Comparison of ENCODE assay signal across 1 cellular context in genomic region chr5:138488481-138488945, GRCh38.
TF ChIP-seq lines count a peak whose summit lies in the region.

No MANE protein-coding gene starts in this region.

TF ChIP-seq in HepG2, 621 proteins besides CTCF, POLR2A, EP300 and RAD21:
- TF ChIP-seq, protein P1, sequence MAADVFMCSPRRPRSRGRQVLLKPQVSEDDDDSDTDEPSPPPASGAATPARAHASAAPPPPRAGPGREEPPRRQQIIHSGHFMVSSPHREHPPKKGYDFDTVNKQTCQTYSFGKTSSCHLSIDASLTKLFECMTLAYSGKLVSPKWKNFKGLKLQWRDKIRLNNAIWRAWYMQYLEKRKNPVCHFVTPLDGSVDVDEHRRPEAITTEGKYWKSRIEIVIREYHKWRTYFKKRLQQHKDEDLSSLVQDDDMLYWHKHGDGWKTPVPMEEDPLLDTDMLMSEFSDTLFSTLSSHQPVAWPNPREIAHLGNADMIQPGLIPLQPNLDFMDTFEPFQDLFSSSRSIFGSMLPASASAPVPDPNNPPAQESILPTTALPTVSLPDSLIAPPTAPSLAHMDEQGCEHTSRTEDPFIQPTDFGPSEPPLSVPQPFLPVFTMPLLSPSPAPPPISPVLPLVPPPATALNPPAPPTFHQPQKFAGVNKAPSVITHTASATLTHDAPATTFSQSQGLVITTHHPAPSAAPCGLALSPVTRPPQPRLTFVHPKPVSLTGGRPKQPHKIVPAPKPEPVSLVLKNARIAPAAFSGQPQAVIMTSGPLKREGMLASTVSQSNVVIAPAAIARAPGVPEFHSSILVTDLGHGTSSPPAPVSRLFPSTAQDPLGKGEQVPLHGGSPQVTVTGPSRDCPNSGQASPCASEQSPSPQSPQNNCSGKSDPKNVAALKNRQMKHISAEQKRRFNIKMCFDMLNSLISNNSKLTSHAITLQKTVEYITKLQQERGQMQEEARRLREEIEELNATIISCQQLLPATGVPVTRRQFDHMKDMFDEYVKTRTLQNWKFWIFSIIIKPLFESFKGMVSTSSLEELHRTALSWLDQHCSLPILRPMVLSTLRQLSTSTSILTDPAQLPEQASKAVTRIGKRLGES (CRISPR knock-in tag; IDR thresholded peaks at IDR 0.05; ENCODE audit: borderline replicate concordance) = no peak
- TF ChIP-seq ZNF629 (CRISPR knock-in tag; conservative IDR thresholded peaks at IDR 0.05) = peak; percentile 44; the same call in 1 of the 2 replicates
